ENCODE assay signal across 8 cellular contexts in the genomic region with DNA sequence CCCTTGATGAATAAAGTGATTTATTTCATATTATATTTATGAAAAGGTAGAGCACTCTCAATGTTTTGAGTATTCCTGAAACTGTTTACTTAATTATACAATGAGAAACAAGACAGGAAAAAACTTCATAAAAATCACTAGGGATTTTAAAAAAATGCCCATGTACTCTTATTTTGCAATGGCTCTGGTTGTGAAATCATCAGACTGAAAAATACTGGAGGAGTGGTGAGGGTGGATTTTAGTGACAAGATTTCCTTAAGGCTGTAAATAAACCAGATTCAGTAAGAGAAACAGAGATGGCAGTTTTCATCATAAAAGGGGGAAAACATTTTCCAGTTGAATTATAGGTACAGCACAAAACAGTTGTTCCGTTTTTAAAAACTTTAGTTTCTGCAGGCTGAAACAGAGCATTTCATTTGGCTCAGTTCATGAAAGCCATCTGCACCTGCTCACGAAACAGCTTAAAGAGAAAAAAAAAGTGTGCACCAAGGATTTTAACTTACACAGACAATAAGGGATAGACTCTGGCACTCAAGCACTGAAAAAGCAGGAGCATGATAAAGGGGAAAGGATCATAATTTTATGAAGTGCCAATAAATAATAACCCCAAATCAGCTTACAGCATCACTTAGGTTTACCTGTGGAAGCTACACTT.
DNase-seq lines count a peak whose midpoint lies in the region; ATAC-seq and TF ChIP-seq lines count a peak whose summit lies in the region.

No MANE protein-coding gene starts in this region.

- peak overlapping the region; percentile 22 to 51 for H3K27ac ChIP-seq in lung (ENCODE audit: low read depth in 1 of 2, low read length in 1 of 2)

- no peak for ATAC-seq in lung (ENCODE audit: insufficient read depth, low FRiP score)
- ATAC-seq in HG03442 (IDR thresholded peaks at IDR 0.05; ENCODE audit: unreplicated experiment): no peak

- H3K4me3 ChIP-seq in adipocyte (ENCODE audit: low read length) (peak overlapping the region; percentile 80), lung (no peak overlapping the region)

- no peaks in the 10 kb centered on the region for H3K9me3 ChIP-seq in adipocyte (ENCODE audit: control insufficient read depth, low read length)
- H3K9me3 ChIP-seq in lung (ENCODE audit: control insufficient read depth in 2 of 2, insufficient read depth in 1 of 2, low read length in 1 of 2): no peaks in the 10 kb centered on the region

- H3K27me3 Mint-ChIP-seq in activated naive CD4-positive, alpha-beta T cell treated with anti-CD3 and anti-CD28 coated beads for 36 hours (ENCODE audit: low read depth): no peaks in the 10 kb centered on the region
- H3K27me3 Mint-ChIP-seq in type B pancreatic cell: no peaks in the 10 kb centered on the region

- 38 to 51% methylated on average over 2 of the region's 2 CpGs for WGBS in lung, 2 donors

- peaks cover 3% of the 10 kb centered on the region for H3K36me3 Mint-ChIP-seq in activated naive CD4-positive, alpha-beta T cell treated with anti-CD3 and anti-CD28 coated beads for 36 hours (ENCODE audit: low read depth)
- no peaks in the 10 kb centered on the region for H3K36me3 Mint-ChIP-seq in type B pancreatic cell

- H3K4me1 ChIP-seq in adipocyte (ENCODE audit: control insufficient read depth, insufficient read depth, low read length) (peaks cover 58% of the 10 kb centered on the region), lung (ENCODE audit: control insufficient read depth in 2 of 2, insufficient read depth in 2 of 2, low read length in 2 of 2) (peaks cover 0 to 18% of the 10 kb centered on the region in 2 donors)

- no peaks in the 10 kb centered on the region for H3K27me3 ChIP-seq in adipocyte (replicated peaks; ENCODE audit: control insufficient read depth, insufficient read depth, low read length)
- no peaks in the 10 kb centered on the region for H3K27me3 ChIP-seq in lung (ENCODE audit: control insufficient read depth, insufficient read depth)

- H3K9me3 Mint-ChIP-seq in activated naive CD4-positive, alpha-beta T cell treated with anti-CD3 and anti-CD28 coated beads for 36 hours: no peaks in the 10 kb centered on the region
- H3K9me3 Mint-ChIP-seq in type B pancreatic cell: no peaks in the 10 kb centered on the region

- H3K4me3 Mint-ChIP-seq in activated naive CD4-positive, alpha-beta T cell treated with anti-CD3 and anti-CD28 coated beads for 36 hours: peak overlapping the region; percentile 84
- H3K4me3 Mint-ChIP-seq in type B pancreatic cell: peak overlapping the region; percentile 68

- H3K36me3 ChIP-seq in adipocyte (ENCODE audit: control insufficient read depth, insufficient read depth, low read length, severe bottlenecking) (no peaks in the 10 kb centered on the region), lung (ENCODE audit: control insufficient read depth in 2 of 2, insufficient read depth in 2 of 2, low read length in 2 of 2) (no peaks in the 10 kb centered on the region)

- no peak for TF ChIP-seq CTCF in lung (IDR thresholded peaks at IDR 0.05; ENCODE audit: control extremely low read depth, extremely low read depth)
- TF ChIP-seq CTCF in type B pancreatic cell (conservative IDR thresholded peaks at IDR 0.05): no peak

- peak overlapping the region; percentile 81 for H3K9ac ChIP-seq in adipocyte (ENCODE audit: low read length)

- peak overlapping the region; percentile 95 for H3K27ac Mint-ChIP-seq in activated naive CD4-positive, alpha-beta T cell treated with anti-CD3 and anti-CD28 coated beads for 36 hours
- peak overlapping the region; percentile 96 for H3K27ac Mint-ChIP-seq in type B pancreatic cell

- DNase-seq in activated naive CD4-positive, alpha-beta T cell treated with anti-CD3 and anti-CD28 coated beads for 36 hours: no peak
- no peak for DNase-seq in activated naive CD4-positive, alpha-beta T cell treated with anti-CD3 and anti-CD28 coated beads, Interleukin-2, amount 50 U/mL, for 16 hours
- peak; percentile 92 for DNase-seq in adipocyte (ENCODE audit: low read depth)
- DNase-seq in lung (ENCODE audit: low spot score): no peak
- no peak for DNase-seq in type B pancreatic cell (ENCODE audit: extremely low spot score, unreplicated experiment)
- no peak for DNase-seq in NCI-H526 (lab: John Stamatoyannopoulos, UW)
- no peak for DNase-seq in activated CD4-positive, CD25-positive, alpha-beta regulatory T cell treated with anti-CD3 and anti-CD28 coated beads, Interleukin-2, amount 50 U/mL, for 72 hours

- peaks cover 47% of the 10 kb centered on the region for H3K4me1 Mint-ChIP-seq in activated naive CD4-positive, alpha-beta T cell treated with anti-CD3 and anti-CD28 coated beads for 36 hours (ENCODE audit: low read depth)
- H3K4me1 Mint-ChIP-seq in type B pancreatic cell (ENCODE audit: unreplicated experiment): peaks cover 34% of the 10 kb centered on the region

- CTCF ChIA-PET in activated naive CD4-positive, alpha-beta T cell treated with anti-CD3 and anti-CD28 coated beads for 36 hours (lab: Charles Lee): interaction anchor here (0.6 to 4.1 kb wide), 6 partner anchors 20 to 187 kb away, joined by 3 to 41 read pairs (median 4); a partner anchor contains a TSS

- intact Hi-C loops in activated naive CD4-positive, alpha-beta T cell treated with anti-CD3 and anti-CD28 coated beads for 36 hours (cut with micrococcal nuclease): loop anchor here (2.0 to 10.0 kb wide), 4 partner anchors 16 to 1008 kb away; a partner anchor contains a TSS
